Comparison of ENCODE assay signal across 8 cellular contexts in the genomic region with DNA sequence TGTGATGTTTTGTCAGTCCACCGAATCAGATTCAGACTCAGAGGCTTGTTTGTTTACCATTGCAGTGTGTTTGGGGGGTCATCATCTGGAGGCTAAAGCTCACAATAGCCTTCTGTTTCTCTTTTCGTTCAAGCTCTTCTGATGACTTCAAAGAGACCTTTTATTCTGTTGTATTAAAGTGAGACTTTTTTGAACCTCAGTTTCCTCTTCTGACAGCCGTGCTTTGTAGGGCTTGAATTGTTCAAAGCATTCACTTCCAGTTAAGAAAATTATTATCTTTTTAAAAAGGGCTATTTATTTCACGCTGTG. TPM values are rescaled to one million over a fixed set of nuclear protein-coding genes. Genes with fewer than 3 reads are reported as not detected.
DNase-seq lines count a peak whose midpoint lies in the region; ATAC-seq and TF ChIP-seq lines count a peak whose summit lies in the region.

No MANE protein-coding gene starts in this region.

- no peaks in the 10 kb centered on the region for H3K9me3 ChIP-seq in mucosa of descending colon

- in situ Hi-C loops in SK-MEL-5 (cut with HindIII; ENCODE audit: low pct_unique_long_range_greater_than_20kb, low sequenced_read_pairs), result no loop called here

- no peak for DNase-seq in GM06990 (ENCODE audit: extremely low read depth, insufficient read length)
- peak; percentile 89 for DNase-seq in SK-MEL-5 (ENCODE audit: low read depth, low spot score)
- no peak for DNase-seq in fibroblast of mammary gland (ENCODE audit: low read depth)
- peak; percentile 89 for DNase-seq in putamen (ENCODE audit: low spot score)
- DNase-seq in DMS153 (lab: John Stamatoyannopoulos, UW), result no peak
- DNase-seq in mucosa of descending colon, result no peak
- no peak for DNase-seq in 8988T
- no peak for DNase-seq in COLO668 (lab: John Stamatoyannopoulos, UW; ENCODE audit: unreplicated experiment)

- peaks cover 5% of the 10 kb centered on the region for H3K4me1 ChIP-seq in mucosa of descending colon (ENCODE audit: low read depth)

- intact Hi-C loops in mucosa of descending colon (cut with DNase I, micrococcal nuclease), result no loop called here

- ATAC-seq in mucosa of descending colon, result no peak

- TF ChIP-seq CTCF in GM06990 (IDR thresholded peaks at IDR 0.05; ENCODE audit: insufficient read depth, low read length, poor library complexity, severe bottlenecking) (no peak), fibroblast of mammary gland (conservative IDR thresholded peaks at IDR 0.05; ENCODE audit: control insufficient read depth, insufficient read depth, low read depth, low read length) (no peak), mucosa of descending colon (IDR thresholded peaks at IDR 0.05) (no peak)

- H3K36me3 ChIP-seq in GM06990 (ENCODE audit: control insufficient read depth, insufficient read depth, low read length) (no peaks in the 10 kb centered on the region), mucosa of descending colon (ENCODE audit: low read depth) (no peaks in the 10 kb centered on the region)

- no peaks in the 10 kb centered on the region for H3K27me3 ChIP-seq in GM06990 (replicated peaks; ENCODE audit: control insufficient read depth, insufficient read depth, low read length)

- H3K4me3 ChIP-seq in GM06990 (replicated peaks; ENCODE audit: low read depth, low read length), result peak overlapping the region; percentile 64
- H3K4me3 ChIP-seq in fibroblast of mammary gland (ENCODE audit: control insufficient read depth, low read depth, low read length), result peak overlapping the region; percentile 66
- H3K4me3 ChIP-seq in mucosa of descending colon, result no peak overlapping the region

RNA-seq across cellular contexts. Expression of gene PXK, which starts 1.3 kb away (rescaled TPM):
- total RNA-seq in SK-MEL-5 (2014; rRNA removed; shearing (Covaris generic)), result 42.0 and 45.8 TPM in 2 replicates
- polyA plus RNA-seq in SK-MEL-5 (2015; cell fraction: cytosol; rRNA removed), result 37.3 and 42.9 TPM in 2 replicates
- polyA plus RNA-seq in SK-MEL-5 (2015; cell fraction: nucleus; rRNA removed), result 34.2 and 46.6 TPM in 2 replicates
- total RNA-seq in mucosa of descending colon, result 10 to 100 TPM; 14.5 to 33.4 (median 19.5) TPM

RNA-seq across cellular contexts. Expression of gene HTD2, which starts 27.6 kb away (rescaled TPM):
- total RNA-seq in SK-MEL-5 (2014; rRNA removed; shearing (Covaris generic)), result 11.2 and 14.4 TPM in 2 replicates
- 9.7 and 13.8 TPM in 2 replicates for polyA plus RNA-seq in SK-MEL-5 (2015; cell fraction: cytosol; rRNA removed)
- polyA plus RNA-seq in SK-MEL-5 (2015; cell fraction: nucleus; rRNA removed), result 2.9 and 3.0 TPM in 2 replicates
- 10 to 100 TPM in 2 of 3 donors, 1 to 10 TPM in 1; 9.7 to 13.7 (median 10.9) TPM for total RNA-seq in mucosa of descending colon

RNA-seq across cellular contexts. Expression of gene RPP14, which starts 27.9 kb away (rescaled TPM):
- total RNA-seq in SK-MEL-5 (2014; rRNA removed; shearing (Covaris generic)), result 25.4 and 26.4 TPM in 2 replicates
- polyA plus RNA-seq in SK-MEL-5 (2015; cell fraction: cytosol; rRNA removed), result 16.9 and 18.1 TPM in 2 replicates
- polyA plus RNA-seq in SK-MEL-5 (2015; cell fraction: nucleus; rRNA removed), result 18.2 and 23.8 TPM in 2 replicates
- total RNA-seq in mucosa of descending colon, result 10 to 100 TPM; 18.9 to 24.7 (median 22.3) TPM

Comparison
In these comparisons a context has a peak if more than half of its experiments do, and no peak if none do; other contexts are left out.
1. DNase-seq: peak in SK-MEL-5 (single experiment) and putamen (single experiment); none in GM06990 (single experiment), fibroblast of mammary gland (single experiment), DMS153 (single experiment), mucosa of descending colon (0 of 3), 8988T (single experiment) and COLO668 (single experiment).